ENCODE assay signal across 26 cellular contexts in genomic region chr1:160925652-160926241, GRCh38. TPM values are rescaled to one million over a fixed set of nuclear protein-coding genes. Genes with fewer than 3 reads are reported as not detected.
A peak's percentile ranks its signal among the peaks of the same experiment; 100 is the strongest.
DNase-seq lines count a peak whose midpoint lies in the region; ATAC-seq, FAIRE-seq and TF ChIP-seq lines count a peak whose summit lies in the region.
"Had no signal": no experiment of that assay in that cellular context is flagged by ENCODE, and none has a peak within 500 bp of the region (broad histone marks: within the 10 kb centered on the region; RNA-seq: fewer than 3 reads in every experiment).

No MANE protein-coding gene starts in this region.

- H2BK15ac ChIP-seq in H1 (ENCODE audit: low read length) = no peak overlapping the region

- peaks cover 6% of the 10 kb centered on the region for H3K36me3 Mint-ChIP-seq in progenitor cell of endocrine pancreas (ENCODE audit: insufficient read depth)
- H3K36me3 Mint-ChIP-seq: brain had no signal

- no peaks in the 10 kb centered on the region for H4K20me1 ChIP-seq in H1 (replicated peaks in 1 of 2; ENCODE audit: control insufficient read depth in 1 of 2, insufficient read depth in 2 of 2, low read length in 2 of 2)

- H3K27ac Mint-ChIP-seq in progenitor cell of endocrine pancreas = peak overlapping the region; percentile 24
- H3K27ac Mint-ChIP-seq: activated naive CD8-positive, alpha-beta T cell treated with anti-CD3 and anti-CD28 coated beads, Interleukin-2, amount 10 ng/mL, durations not matched to agents 7 days and 5 days; activated T-helper 1 cell treated with anti-CD3 and anti-CD28 coated beads, Interleukin-12 subunit alpha, Interleukin-12 subunit beta, Interleukin-2, Interleukin-4 antibody, amounts not matched to agents 30 ng/mL and 10 ng/mL and 1 ng/mL, durations not matched to agents 14 hours and 24 hours and 36 hours; T-helper 2 cell treated with Interferon-gamma antibody and Interleukin-4, amounts not matched to agents 5 μg/mL and 100 μg/mL, for 36 hours had no signal

- H4K91ac ChIP-seq in H1 (replicated peaks; ENCODE audit: insufficient read length, low read length) = no peak overlapping the region

- H3K4me2 ChIP-seq in H1 (ENCODE audit: insufficient read depth in 1 of 2, low read depth in 2 of 2, low read length in 2 of 2) = no peak overlapping the region

- no peak overlapping the region for H2BK120ac ChIP-seq in H1 (replicated peaks; ENCODE audit: low read depth, low read length)

- H4K5ac ChIP-seq in H1 (ENCODE audit: insufficient read length, low read depth, low read length) = no peak overlapping the region

- no peak overlapping the region for H3K9ac ChIP-seq in H1 (replicated peaks in 1 of 4; ENCODE audit: extremely low read depth in 1 of 4, low read depth in 3 of 4, low read length in 3 of 4)

- no peak overlapping the region for H2BK12ac ChIP-seq in H1 (ENCODE audit: low read depth, low read length)

- H4K8ac ChIP-seq in H1 (ENCODE audit: extremely low read depth, insufficient read depth, low read length) = no peak overlapping the region

- no peak overlapping the region for H3K18ac ChIP-seq in H1 (ENCODE audit: extremely low read depth, low read length)

- H3K14ac ChIP-seq in H1 (ENCODE audit: insufficient read length) = no peak overlapping the region

- POLR2A ChIA-PET in H1 (lab: Charles Lee; ENCODE audit: partially characterized antibody) = interaction anchor here (0.6 kb wide), 1 partner anchor 385 kb away, joined by 4 read pairs; no protein-coding TSS in a partner anchor
- POLR2A ChIA-PET in HEK293T (lab: Yijun Ruan, JAX) = no interaction called here

- no peak for TF ChIP-seq RAD21 in H1 (IDR thresholded peaks at IDR 0.05 in 1 of 2, conservative IDR thresholded peaks at IDR 0.05 in 1 of 2; ENCODE audit: low read depth in 2 of 2, low read length in 2 of 2)

- no peak for TF ChIP-seq EP300 in H1 (IDR thresholded peaks at IDR 0.05; ENCODE audit: borderline replicate concordance in 1 of 2, low read depth in 2 of 2, low read length in 2 of 2)

- H3K23me2 ChIP-seq in H1 (ENCODE audit: low read depth, low read length) = no peaks in the 10 kb centered on the region

- FAIRE-seq in H1 (lab: Jason Lieb, UNC) = no peak
- FAIRE-seq: GM12892 had no signal

- H3K4me1 ChIP-seq in H1 (replicated peaks in 1 of 4; ENCODE audit: control insufficient read depth in 3 of 4, insufficient read depth in 4 of 4, low read length in 3 of 4) (no peaks in the 10 kb centered on the region), left ventricle myocardium inferior (no peaks in the 10 kb centered on the region)
- H3K4me1 ChIP-seq: BE2C, Caco-2, gastrocnemius medialis had no signal

- WGBS in H1 (ENCODE audit: extremely low coverage in 1 of 2, insufficient coverage in 1 of 2, insufficient read length in 1 of 2, insufficient replicate concordance in 2 of 2, low coverage in 1 of 2, low lambda C conversion rate in 2 of 2, missing lambda C conversion rate in 1 of 2), 2 experiments = 88% methylated on average over 5 of the region's 5 CpGs; no CpG with 5 or more reads in 1 of the 2 experiments

- no peak overlapping the region for H3K27ac ChIP-seq in H1 (ENCODE audit: low read depth, low read length)
- H3K27ac ChIP-seq in left ventricle myocardium inferior (replicated peaks) = no peak overlapping the region
- H3K27ac ChIP-seq: gastrocnemius medialis had no signal

- H2AK5ac ChIP-seq in H1 (ENCODE audit: low read depth, low read length) = no peak overlapping the region

- no peaks in the 10 kb centered on the region for H3K79me2 ChIP-seq in H1 (ENCODE audit: control insufficient read depth in 1 of 2, insufficient read depth in 2 of 2, low read length in 2 of 2)

- H3K23ac ChIP-seq in H1 (ENCODE audit: insufficient read length) = no peak overlapping the region

- no peak overlapping the region for H2BK5ac ChIP-seq in H1 (ENCODE audit: low read depth, low read length)

- peaks cover 35% of the 10 kb centered on the region for H3K9me3 Mint-ChIP-seq in progenitor cell of endocrine pancreas (ENCODE audit: low read depth)

- no peak overlapping the region for H3K56ac ChIP-seq in H1 (replicated peaks; ENCODE audit: insufficient read length, low read depth, low read length)

- ATAC-seq in GM18907 (IDR thresholded peaks at IDR 0.05; ENCODE audit: unreplicated experiment) = no peak
- ATAC-seq: activated CD4-positive, CD25-positive, alpha-beta regulatory T cell treated with anti-CD3 and anti-CD28 coated beads, Interleukin-2, amount 50 U/mL, for 24 hours; gastrocnemius medialis; mucosa of descending colon had no signal

- no peaks in the 10 kb centered on the region for H3K36me3 ChIP-seq in H1 (ENCODE audit: control insufficient read depth in 2 of 4, insufficient read depth in 4 of 4, low read length in 3 of 4)
- H3K36me3 ChIP-seq in left ventricle myocardium inferior = no peaks in the 10 kb centered on the region
- H3K36me3 ChIP-seq: BE2C, gastrocnemius medialis had no signal

- peak; percentile 3 for DNase-seq in GM04503 (ENCODE audit: low read depth)
- peak; percentile 27 for DNase-seq in NCI-H460 (ENCODE audit: extremely low read depth, low read depth)
- no peak for DNase-seq in H1 (ENCODE audit: low read depth in 1 of 2, low spot score in 2 of 2)
- DNase-seq in progenitor cell of endocrine pancreas (ENCODE audit: low spot score, unreplicated experiment) = no peak
- DNase-seq in stimulated activated naive CD4-positive, alpha-beta T cell treated with Interleukin-2 at 50 U/mL for 16 hours (lab: John Stamatoyannopoulos, UW) = no peak
- no peak for DNase-seq in left ventricle myocardium inferior
- DNase-seq in HEK293T (ENCODE audit: extremely low spot score) = no peak
- DNase-seq: activated CD8-positive, alpha-beta memory T cell treated with anti-CD3 and anti-CD28 coated beads for 24 hours; activated naive CD8-positive, alpha-beta T cell treated with anti-CD3 and anti-CD28 coated beads, Interleukin-2, amount 10 ng/mL, durations not matched to agents 7 days and 5 days; BE2C; Caco-2; cortex of kidney; gastrocnemius medialis; GOT3; MM.1S; mucosa of descending colon; NCI-H187 treated with DMSO at 0.1 percent for 48 hours; NCI-H2227 treated with DMSO at 0.1 percent for 48 hours; stimulated activated CD4-positive, alpha-beta T cell treated with anti-CD3 and anti-CD28 coated beads, Interleukin-4, amount 100 ng/mL, for 4 hours had no signal

- TF ChIP-seq CTCF in H1 (IDR thresholded peaks at IDR 0.05; ENCODE audit: control extremely low read depth in 1 of 3, insufficient read depth in 1 of 3, low read depth in 1 of 3, low read length in 3 of 3) = no peak
- TF ChIP-seq CTCF in progenitor cell of endocrine pancreas (IDR thresholded peaks at IDR 0.05; ENCODE audit: unreplicated experiment) = no peak
- no peak for TF ChIP-seq CTCF in left ventricle myocardium inferior (IDR thresholded peaks at IDR 0.05; ENCODE audit: borderline replicate concordance)

- H3K27me3 ChIP-seq in H1 (replicated peaks in 1 of 4; ENCODE audit: control insufficient read depth in 3 of 4, extremely low read depth in 1 of 4, insufficient read depth in 3 of 4, low read length in 3 of 4) (no peaks in the 10 kb centered on the region), left ventricle myocardium inferior (ENCODE audit: low read depth) (no peaks in the 10 kb centered on the region)
- H3K27me3 ChIP-seq: BE2C, gastrocnemius medialis had no signal

- CTCF ChIA-PET in H1 (lab: Charles Lee; ENCODE audit: partially characterized antibody) (interaction anchor here (0.6 to 1.5 kb wide), 7 partner anchors 17 to 145 kb away, joined by 3 to 4 read pairs (median 3); no protein-coding TSS in a partner anchor), HEK293T (lab: Yijun Ruan, JAX) (interaction anchor here (0.7 kb wide), 1 partner anchor 170 kb away, joined by 7 read pairs; no protein-coding TSS in a partner anchor)

- H3K4me3 Mint-ChIP-seq in progenitor cell of endocrine pancreas (ENCODE audit: low read depth) = no peak overlapping the region
- H3K4me3 Mint-ChIP-seq: activated naive CD8-positive, alpha-beta T cell treated with anti-CD3 and anti-CD28 coated beads, Interleukin-2, amount 10 ng/mL, durations not matched to agents 7 days and 5 days; activated T-helper 1 cell treated with anti-CD3 and anti-CD28 coated beads, Interleukin-12 subunit alpha, Interleukin-12 subunit beta, Interleukin-2, Interleukin-4 antibody, amounts not matched to agents 30 ng/mL and 10 ng/mL and 1 ng/mL, durations not matched to agents 14 hours and 24 hours and 36 hours; brain; T-helper 2 cell treated with Interferon-gamma antibody and Interleukin-4, amounts not matched to agents 5 μg/mL and 100 μg/mL, for 36 hours had no signal

- no peak overlapping the region for H3K4ac ChIP-seq in H1 (replicated peaks; ENCODE audit: insufficient read length, low read depth, low read length)

- H3K4me1 Mint-ChIP-seq in progenitor cell of endocrine pancreas (ENCODE audit: low read depth) = no peaks in the 10 kb centered on the region
- H3K4me1 Mint-ChIP-seq: brain had no signal

- intact Hi-C loops in left ventricle myocardium inferior (cut with micrococcal nuclease) = no loop called here

- H2AFZ ChIP-seq in H1 (ENCODE audit: low read length) = no peak overlapping the region

- no peaks in the 10 kb centered on the region for H3K27me3 Mint-ChIP-seq in progenitor cell of endocrine pancreas

- no peak overlapping the region for H3K4me3 ChIP-seq in H1 (ENCODE audit: extremely low read depth in 1 of 4, insufficient read depth in 2 of 4, low read depth in 3 of 4, low read length in 4 of 4)
- H3K4me3 ChIP-seq in left ventricle myocardium inferior = no peak overlapping the region
- H3K4me3 ChIP-seq: gastrocnemius medialis, mucosa of descending colon had no signal

- H2BK20ac ChIP-seq in H1 (ENCODE audit: low read length) = no peak overlapping the region

- no peak for TF ChIP-seq POLR2A in H1 (IDR thresholded peaks at IDR 0.05; ENCODE audit: control extremely low read depth in 1 of 2, low read depth in 2 of 2, low read length in 2 of 2)

- H3K9me3 ChIP-seq in H1 (ENCODE audit: insufficient read depth in 2 of 2, low read depth in 1 of 2, low read length in 1 of 2) = peaks cover 6 to 9% of the 10 kb centered on the region in 2 experiments; a peak in 2 of 4 replicates
- H3K9me3 ChIP-seq in left ventricle myocardium inferior (replicated peaks) = peaks cover 10% of the 10 kb centered on the region
- H3K9me3 ChIP-seq: BE2C, gastrocnemius medialis had no signal

- H3K79me1 ChIP-seq in H1 (ENCODE audit: low read depth, low read length) = no peaks in the 10 kb centered on the region

RNA-seq across cellular contexts. Expression of gene ITLN2, which starts 28.9 kb away (rescaled TPM):
- not detected in 2 replicates for total RNA-seq in NCI-H460 (2014; rRNA removed; shearing (Covaris generic))
- not detected in 2 replicates for polyA plus RNA-seq in NCI-H460 (2014; cell fraction: nucleus; rRNA removed)
- total RNA-seq in H1 (2021; fragmentation: NEBNext Ultra II Directional; extraction: Animal tissue kit (Norgen Biotek cat#: 25700)) = 4.7 and 5.6 TPM in 2 replicates
- polyA plus RNA-seq in H1 (2011; rRNA removed) = 6.3 and 6.8 TPM in 2 replicates
- 9.1 TPM for polyA plus RNA-seq in H1 (2011; cell fraction: cytosol; rRNA removed)
- 8.5 TPM for polyA plus RNA-seq in H1 (2011; cell fraction: nucleus; rRNA removed)
- 4.6 to 6.4 TPM (median 5.9 TPM) in 4 replicates for polyA plus RNA-seq in H1 (2012, experiment 1 of 2)
- 3.2 TPM for polyA plus RNA-seq in H1 (2012, experiment 2 of 2)
- 4.9 TPM for polyA plus RNA-seq in H1 (2013, experiment 1 of 2)
- 5.5 TPM for polyA plus RNA-seq in H1 (2013, experiment 2 of 2)
- polyA minus RNA-seq in H1 (2011; rRNA and poly(A)+ RNA removed) = 7.3 and 9.4 TPM in 2 replicates
- 2.7 TPM for polyA minus RNA-seq in H1 (2011; cell fraction: cytosol; rRNA and poly(A)+ RNA removed)
- polyA minus RNA-seq in H1 (2011; cell fraction: nucleus; rRNA and poly(A)+ RNA removed) = 5.1 TPM
- 1.2 and 1.8 TPM in 2 replicates for total RNA-seq in progenitor cell of endocrine pancreas
- total RNA-seq in left ventricle myocardium inferior = 0.19 TPM
- total RNA-seq: activated naive CD8-positive, alpha-beta T cell treated with anti-CD3 and anti-CD28 coated beads, Interleukin-2, amount 10 ng/mL, durations not matched to agents 7 days and 5 days; activated T-helper 1 cell treated with anti-CD3 and anti-CD28 coated beads, Interleukin-12 subunit alpha, Interleukin-12 subunit beta, Interleukin-2, Interleukin-4 antibody, amounts not matched to agents 30 ng/mL and 10 ng/mL and 1 ng/mL, durations not matched to agents 14 hours and 24 hours and 36 hours; gastrocnemius medialis; mucosa of descending colon; ureter had no signal

RNA-seq across cellular contexts. Expression of gene ITLN1, which starts 40.8 kb away (rescaled TPM):
- total RNA-seq in NCI-H460 (2014; rRNA removed; shearing (Covaris generic)) = not detected in 2 replicates
- not detected in 2 replicates for polyA plus RNA-seq in NCI-H460 (2014; cell fraction: nucleus; rRNA removed)
- total RNA-seq in H1 (2021; fragmentation: NEBNext Ultra II Directional; extraction: Animal tissue kit (Norgen Biotek cat#: 25700)) = not detected in 2 replicates
- not detected in 2 replicates for polyA plus RNA-seq in H1 (2011; rRNA removed)
- polyA plus RNA-seq in H1 (2011; cell fraction: cytosol; rRNA removed) = not detected
- not detected for polyA plus RNA-seq in H1 (2011; cell fraction: nucleus; rRNA removed)
- not detected in 4 replicates for polyA plus RNA-seq in H1 (2012, experiment 1 of 2)
- polyA plus RNA-seq in H1 (2012, experiment 2 of 2) = not detected
- polyA plus RNA-seq in H1 (2013, experiment 1 of 2) = not detected
- not detected for polyA plus RNA-seq in H1 (2013, experiment 2 of 2)
- not detected in 2 replicates for polyA minus RNA-seq in H1 (2011; rRNA and poly(A)+ RNA removed)
- polyA minus RNA-seq in H1 (2011; cell fraction: cytosol; rRNA and poly(A)+ RNA removed) = not detected
- polyA minus RNA-seq in H1 (2011; cell fraction: nucleus; rRNA and poly(A)+ RNA removed) = not detected
- total RNA-seq in progenitor cell of endocrine pancreas (0.33 TPM in 1 of 2 replicates, not detected in the other), left ventricle myocardium inferior (1.0 TPM)
- total RNA-seq: activated naive CD8-positive, alpha-beta T cell treated with anti-CD3 and anti-CD28 coated beads, Interleukin-2, amount 10 ng/mL, durations not matched to agents 7 days and 5 days; activated T-helper 1 cell treated with anti-CD3 and anti-CD28 coated beads, Interleukin-12 subunit alpha, Interleukin-12 subunit beta, Interleukin-2, Interleukin-4 antibody, amounts not matched to agents 30 ng/mL and 10 ng/mL and 1 ng/mL, durations not matched to agents 14 hours and 24 hours and 36 hours; Caco-2 had no signal

Comparison
In these comparisons a context has a peak if more than half of its experiments do, and no peak if none do; other contexts are left out.
1. DNase-seq: peak in GM04503 (single experiment) and NCI-H460 (single experiment); none in H1 (0 of 2), progenitor cell of endocrine pancreas (single experiment), stimulated activated naive CD4-positive, alpha-beta T cell treated with Interleukin-2 at 50 U/mL for 16 hours (single experiment), left ventricle myocardium inferior (single experiment) and HEK293T (single experiment).